10 cellular contexts compared by ENCODE assay signal in the genomic region with DNA sequence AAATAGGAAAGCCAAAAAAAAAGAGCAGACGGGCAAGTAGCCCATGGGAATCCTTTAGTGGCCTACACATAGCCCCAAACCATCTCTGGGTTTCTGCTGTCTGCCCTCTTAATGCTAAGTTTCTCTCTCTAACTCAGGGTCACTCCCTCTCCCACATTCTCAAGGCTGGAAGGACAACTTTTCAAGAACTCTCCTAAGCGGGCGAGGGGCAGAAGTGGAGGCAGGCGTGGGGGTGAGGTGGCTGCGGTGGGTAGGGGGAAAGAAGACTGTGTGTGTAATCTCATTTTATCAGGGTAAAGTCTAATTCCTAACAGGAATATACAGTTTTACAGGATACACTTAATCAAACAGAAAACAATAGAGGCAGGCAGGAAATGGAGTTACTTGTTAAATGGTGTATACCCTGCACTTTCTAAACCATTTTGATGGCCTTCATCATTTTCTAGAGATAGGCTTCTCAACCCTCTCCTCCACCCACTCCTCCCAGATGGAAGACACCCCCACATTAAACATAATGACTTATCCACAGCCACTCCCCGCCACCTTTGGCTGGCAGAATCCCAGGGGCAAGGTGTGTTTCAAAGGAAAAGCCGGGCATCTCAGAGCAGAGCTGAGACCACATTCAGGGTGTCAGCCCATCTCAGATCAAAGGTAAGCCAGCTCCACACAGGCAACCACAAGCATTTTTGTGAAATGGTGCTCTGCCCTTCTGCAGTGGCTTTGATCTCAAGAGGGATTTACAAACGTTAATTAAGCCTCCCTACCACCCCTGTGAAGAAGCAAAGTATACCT. TPM values are rescaled to one million over a fixed set of nuclear protein-coding genes. Genes with fewer than 3 reads are reported as not detected.
DNase-seq lines count a peak whose midpoint lies in the region; ATAC-seq and TF ChIP-seq lines count a peak whose summit lies in the region.
"Had no signal": no experiment of that assay in that cellular context is flagged by ENCODE, and none has a peak within 500 bp of the region (broad histone marks: within the 10 kb centered on the region; RNA-seq: fewer than 3 reads in every experiment).

No MANE protein-coding gene starts in this region.

- intact Hi-C loops in aorta (cut with DNase I) = loop anchor here (2.0 to 10.0 kb wide), 4 partner anchors 163 to 269 kb away; no protein-coding TSS in a partner anchor

- peaks cover 95% of the 10 kb centered on the region for H3K4me1 Mint-ChIP-seq in stimulated activated naive CD8-positive, alpha-beta T cell treated with anti-CD3 and anti-CD28 coated beads, Interleukin-15, Interleukin-2, amounts not matched to agents 100 ng/mL and 50 ng/mL, for 24 hours (ENCODE audit: low read depth)
- H3K4me1 Mint-ChIP-seq in naive thymus-derived CD8-positive, alpha-beta T cell = peaks cover 33 to 93% (median 86%) of the 10 kb centered on the region in 4 donors

- TF ChIP-seq CTCF in coronary artery (IDR thresholded peaks at IDR 0.05) = no peak

- DNase-seq in stimulated activated naive CD8-positive, alpha-beta T cell treated with anti-CD3 and anti-CD28 coated beads, Interleukin-15, Interleukin-2, amounts not matched to agents 100 U/mL and 50 U/mL, for 24 hours = no peak
- DNase-seq in coronary artery (ENCODE audit: low spot score) (peak; percentile 69), aorta (no peak), activated gamma-delta T cell treated with Interleukin-2 at 50 U/mL for 16 hours (no peak), NCI-H2227 (lab: John Stamatoyannopoulos, UW; ENCODE audit: unreplicated experiment) (no peak), cortex of kidney (lab: John Stamatoyannopoulos, UW) (no peak)
- peak in 3 of 10 donors; percentile 31 to 63 (median 41) for DNase-seq in naive thymus-derived CD8-positive, alpha-beta T cell
- DNase-seq: PC-3 had no signal

- H3K4me3 Mint-ChIP-seq in stimulated activated naive CD8-positive, alpha-beta T cell treated with anti-CD3 and anti-CD28 coated beads, Interleukin-15, Interleukin-2, amounts not matched to agents 100 ng/mL and 50 ng/mL, for 24 hours = no peak overlapping the region
- peak overlapping the region in 9 of 10 donors; percentile 19 to 87 (median 67) for H3K4me3 Mint-ChIP-seq in naive thymus-derived CD8-positive, alpha-beta T cell
- H3K4me3 Mint-ChIP-seq: CD14-positive monocyte had no signal

- peaks cover 2 to 6% of the 10 kb centered on the region in 2 donors for H3K4me1 ChIP-seq in aorta (ENCODE audit: control insufficient read depth in 1 of 2, insufficient read depth in 2 of 2, low read length in 2 of 2)

- H3K27me3 ChIP-seq in aorta (ENCODE audit: control insufficient read depth in 1 of 2, insufficient read depth in 2 of 2, low read length in 1 of 2) = no peaks in the 10 kb centered on the region

- H3K36me3 Mint-ChIP-seq in stimulated activated naive CD8-positive, alpha-beta T cell treated with anti-CD3 and anti-CD28 coated beads, Interleukin-15, Interleukin-2, amounts not matched to agents 100 ng/mL and 50 ng/mL, for 24 hours (ENCODE audit: low read depth) = peaks cover 67% of the 10 kb centered on the region
- H3K36me3 Mint-ChIP-seq in naive thymus-derived CD8-positive, alpha-beta T cell = peaks cover 0 to 6% (median 2%) of the 10 kb centered on the region in 3 donors

- no peaks in the 10 kb centered on the region for H3K9me3 ChIP-seq in aorta (ENCODE audit: control insufficient read depth, low read length)

- no peaks in the 10 kb centered on the region for H3K9me3 Mint-ChIP-seq in stimulated activated naive CD8-positive, alpha-beta T cell treated with anti-CD3 and anti-CD28 coated beads, Interleukin-15, Interleukin-2, amounts not matched to agents 100 ng/mL and 50 ng/mL, for 24 hours
- no peaks in the 10 kb centered on the region for H3K9me3 Mint-ChIP-seq in naive thymus-derived CD8-positive, alpha-beta T cell
- H3K9me3 Mint-ChIP-seq: CD14-positive monocyte had no signal

- peaks cover 0 to 2% of the 10 kb centered on the region in 2 donors for H3K36me3 ChIP-seq in aorta (ENCODE audit: control insufficient read depth in 1 of 2, insufficient read depth in 2 of 2, low read length in 1 of 2)

- WGBS in aorta, 2 donors = 32 to 37% methylated on average over 8 of the region's 8 CpGs

- peak overlapping the region; percentile 90 for H3K4me3 ChIP-seq in coronary artery
- H3K4me3 ChIP-seq in aorta (ENCODE audit: low read length in 2 of 2) = peak overlapping the region in 1 of 2 donors; percentile 5

- POLR2A ChIA-PET in naive thymus-derived CD8-positive, alpha-beta T cell (lab: Charles Lee) = interaction anchor here (0.8 to 1.7 kb wide), 5 partner anchors 8 to 101 kb away, joined by 3 to 5 read pairs (median 3); no protein-coding TSS in a partner anchor

- H3K27ac ChIP-seq in coronary artery (peak overlapping the region; percentile 94 to 98), aorta (ENCODE audit: low read depth in 1 of 2, low read length in 2 of 2) (peak overlapping the region; percentile 72 to 93)

- H3K27ac Mint-ChIP-seq in stimulated activated naive CD8-positive, alpha-beta T cell treated with anti-CD3 and anti-CD28 coated beads, Interleukin-15, Interleukin-2, amounts not matched to agents 100 ng/mL and 50 ng/mL, for 24 hours = peak overlapping the region; percentile 24
- peak overlapping the region in 8 of 10 donors; percentile 26 to 98 (median 79) for H3K27ac Mint-ChIP-seq in naive thymus-derived CD8-positive, alpha-beta T cell

- no peak for ATAC-seq in stimulated activated naive CD8-positive, alpha-beta T cell treated with anti-CD3 and anti-CD28 coated beads, Interleukin-15, Interleukin-2, amounts not matched to agents 100 U/mL and 50 U/mL, for 24 hours
- no peak for ATAC-seq in naive thymus-derived CD8-positive, alpha-beta T cell
- ATAC-seq in aorta (ENCODE audit: low FRiP score) = no peak
- ATAC-seq: PC-3 had no signal

- H3K27me3 Mint-ChIP-seq in stimulated activated naive CD8-positive, alpha-beta T cell treated with anti-CD3 and anti-CD28 coated beads, Interleukin-15, Interleukin-2, amounts not matched to agents 100 ng/mL and 50 ng/mL, for 24 hours = peaks cover 3% of the 10 kb centered on the region
- H3K27me3 Mint-ChIP-seq in naive thymus-derived CD8-positive, alpha-beta T cell = peaks cover 0 to 28% (median 5%) of the 10 kb centered on the region in 5 donors

RNA-seq across cellular contexts. Expression of a gene that starts 6.8 kb away (rescaled TPM):
- total RNA-seq in naive thymus-derived CD8-positive, alpha-beta T cell = 10 to 100 TPM; 30.9 to 32.5 TPM
- polyA plus RNA-seq in naive thymus-derived CD8-positive, alpha-beta T cell = 1 to 10 TPM; 2.3 to 4.9 (median 4.8) TPM
- total RNA-seq in aorta = 10 to 100 TPM; 55.4 to 98.8 TPM
- 10 to 100 TPM; 27.3 to 32.9 TPM for polyA plus RNA-seq in aorta
